Comparison of ENCODE assay signal across 7 cellular contexts in genomic region chr1:152308758-152309157, GRCh38. TPM values are rescaled to one million over a fixed set of nuclear protein-coding genes. Genes with fewer than 3 reads are reported as not detected.
"Had no signal": no experiment of that assay in that cellular context is flagged by ENCODE, and none has a peak within 500 bp of the region (broad histone marks: within the 10 kb centered on the region; RNA-seq: fewer than 3 reads in every experiment).

No MANE protein-coding gene starts in this region.

RNA-seq across cellular contexts. Expression of gene FLG, which starts 16.3 kb away (rescaled TPM):
- total RNA-seq: H7, HepG2 had no signal
- polyA plus RNA-seq: IgD-negative memory B cell had no signal

RNA-seq across cellular contexts. Expression of gene FLG2, which starts 51.0 kb away (rescaled TPM):
- total RNA-seq: GM23248, H4, H7, HepG2, HFFc6, HT1080 had no signal
- polyA plus RNA-seq: GM23248, HepG2, IgD-negative memory B cell had no signal
